2 cellular contexts compared by ENCODE assay signal in genomic region chr13:50366488-50367174, GRCh38.
TF ChIP-seq lines count a peak whose summit lies in the region.

No MANE protein-coding gene starts in this region.

TF ChIP-seq in A549, 52 proteins besides CTCF, POLR2A, EP300 and RAD21 (continued from another document):
- TF ChIP-seq, protein P1, sequence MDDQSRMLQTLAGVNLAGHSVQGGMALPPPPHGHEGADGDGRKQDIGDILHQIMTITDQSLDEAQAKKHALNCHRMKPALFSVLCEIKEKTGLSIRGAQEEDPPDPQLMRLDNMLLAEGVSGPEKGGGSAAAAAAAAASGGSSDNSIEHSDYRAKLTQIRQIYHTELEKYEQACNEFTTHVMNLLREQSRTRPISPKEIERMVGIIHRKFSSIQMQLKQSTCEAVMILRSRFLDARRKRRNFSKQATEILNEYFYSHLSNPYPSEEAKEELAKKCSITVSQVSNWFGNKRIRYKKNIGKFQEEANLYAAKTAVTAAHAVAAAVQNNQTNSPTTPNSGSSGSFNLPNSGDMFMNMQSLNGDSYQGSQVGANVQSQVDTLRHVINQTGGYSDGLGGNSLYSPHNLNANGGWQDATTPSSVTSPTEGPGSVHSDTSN (IDR thresholded peaks at IDR 0.05) = no peak
- TF ChIP-seq, protein P2, sequence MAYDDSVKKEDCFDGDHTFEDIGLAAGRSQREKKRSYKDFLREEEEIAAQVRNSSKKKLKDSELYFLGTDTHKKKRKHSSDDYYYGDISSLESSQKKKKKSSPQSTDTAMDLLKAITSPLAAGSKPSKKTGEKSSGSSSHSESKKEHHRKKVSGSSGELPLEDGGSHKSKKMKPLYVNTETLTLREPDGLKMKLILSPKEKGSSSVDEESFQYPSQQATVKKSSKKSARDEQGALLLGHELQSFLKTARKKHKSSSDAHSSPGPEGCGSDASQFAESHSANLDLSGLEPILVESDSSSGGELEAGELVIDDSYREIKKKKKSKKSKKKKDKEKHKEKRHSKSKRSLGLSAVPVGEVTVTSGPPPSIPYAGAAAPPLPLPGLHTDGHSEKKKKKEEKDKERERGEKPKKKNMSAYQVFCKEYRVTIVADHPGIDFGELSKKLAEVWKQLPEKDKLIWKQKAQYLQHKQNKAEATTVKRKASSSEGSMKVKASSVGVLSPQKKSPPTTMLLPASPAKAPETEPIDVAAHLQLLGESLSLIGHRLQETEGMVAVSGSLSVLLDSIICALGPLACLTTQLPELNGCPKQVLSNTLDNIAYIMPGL (CRISPR knock-in tag; IDR thresholded peaks at IDR 0.05; ENCODE audit: borderline replicate concordance) = no peak
- TF ChIP-seq BHLHE40 (IDR thresholded peaks at IDR 0.05; ENCODE audit: low read depth, low read length) (no peak), BCL3 (IDR thresholded peaks at IDR 0.05) (no peak)

TF ChIP-seq in GM23338, 12 proteins besides CTCF, POLR2A, EP300 and RAD21 (continued from another document):
- TF ChIP-seq POLR2AphosphoS5 (IDR thresholded peaks at IDR 0.05; ENCODE audit: low read depth) (no peak), JUNB (IDR thresholded peaks at IDR 0.05; ENCODE audit: unreplicated experiment) (no peak), ZNF331 (CRISPR knock-in tag; IDR thresholded peaks at IDR 0.05; ENCODE audit: low read depth) (no peak), ZNF114 (CRISPR knock-in tag; IDR thresholded peaks at IDR 0.05) (no peak)
- TF ChIP-seq, protein P3, sequence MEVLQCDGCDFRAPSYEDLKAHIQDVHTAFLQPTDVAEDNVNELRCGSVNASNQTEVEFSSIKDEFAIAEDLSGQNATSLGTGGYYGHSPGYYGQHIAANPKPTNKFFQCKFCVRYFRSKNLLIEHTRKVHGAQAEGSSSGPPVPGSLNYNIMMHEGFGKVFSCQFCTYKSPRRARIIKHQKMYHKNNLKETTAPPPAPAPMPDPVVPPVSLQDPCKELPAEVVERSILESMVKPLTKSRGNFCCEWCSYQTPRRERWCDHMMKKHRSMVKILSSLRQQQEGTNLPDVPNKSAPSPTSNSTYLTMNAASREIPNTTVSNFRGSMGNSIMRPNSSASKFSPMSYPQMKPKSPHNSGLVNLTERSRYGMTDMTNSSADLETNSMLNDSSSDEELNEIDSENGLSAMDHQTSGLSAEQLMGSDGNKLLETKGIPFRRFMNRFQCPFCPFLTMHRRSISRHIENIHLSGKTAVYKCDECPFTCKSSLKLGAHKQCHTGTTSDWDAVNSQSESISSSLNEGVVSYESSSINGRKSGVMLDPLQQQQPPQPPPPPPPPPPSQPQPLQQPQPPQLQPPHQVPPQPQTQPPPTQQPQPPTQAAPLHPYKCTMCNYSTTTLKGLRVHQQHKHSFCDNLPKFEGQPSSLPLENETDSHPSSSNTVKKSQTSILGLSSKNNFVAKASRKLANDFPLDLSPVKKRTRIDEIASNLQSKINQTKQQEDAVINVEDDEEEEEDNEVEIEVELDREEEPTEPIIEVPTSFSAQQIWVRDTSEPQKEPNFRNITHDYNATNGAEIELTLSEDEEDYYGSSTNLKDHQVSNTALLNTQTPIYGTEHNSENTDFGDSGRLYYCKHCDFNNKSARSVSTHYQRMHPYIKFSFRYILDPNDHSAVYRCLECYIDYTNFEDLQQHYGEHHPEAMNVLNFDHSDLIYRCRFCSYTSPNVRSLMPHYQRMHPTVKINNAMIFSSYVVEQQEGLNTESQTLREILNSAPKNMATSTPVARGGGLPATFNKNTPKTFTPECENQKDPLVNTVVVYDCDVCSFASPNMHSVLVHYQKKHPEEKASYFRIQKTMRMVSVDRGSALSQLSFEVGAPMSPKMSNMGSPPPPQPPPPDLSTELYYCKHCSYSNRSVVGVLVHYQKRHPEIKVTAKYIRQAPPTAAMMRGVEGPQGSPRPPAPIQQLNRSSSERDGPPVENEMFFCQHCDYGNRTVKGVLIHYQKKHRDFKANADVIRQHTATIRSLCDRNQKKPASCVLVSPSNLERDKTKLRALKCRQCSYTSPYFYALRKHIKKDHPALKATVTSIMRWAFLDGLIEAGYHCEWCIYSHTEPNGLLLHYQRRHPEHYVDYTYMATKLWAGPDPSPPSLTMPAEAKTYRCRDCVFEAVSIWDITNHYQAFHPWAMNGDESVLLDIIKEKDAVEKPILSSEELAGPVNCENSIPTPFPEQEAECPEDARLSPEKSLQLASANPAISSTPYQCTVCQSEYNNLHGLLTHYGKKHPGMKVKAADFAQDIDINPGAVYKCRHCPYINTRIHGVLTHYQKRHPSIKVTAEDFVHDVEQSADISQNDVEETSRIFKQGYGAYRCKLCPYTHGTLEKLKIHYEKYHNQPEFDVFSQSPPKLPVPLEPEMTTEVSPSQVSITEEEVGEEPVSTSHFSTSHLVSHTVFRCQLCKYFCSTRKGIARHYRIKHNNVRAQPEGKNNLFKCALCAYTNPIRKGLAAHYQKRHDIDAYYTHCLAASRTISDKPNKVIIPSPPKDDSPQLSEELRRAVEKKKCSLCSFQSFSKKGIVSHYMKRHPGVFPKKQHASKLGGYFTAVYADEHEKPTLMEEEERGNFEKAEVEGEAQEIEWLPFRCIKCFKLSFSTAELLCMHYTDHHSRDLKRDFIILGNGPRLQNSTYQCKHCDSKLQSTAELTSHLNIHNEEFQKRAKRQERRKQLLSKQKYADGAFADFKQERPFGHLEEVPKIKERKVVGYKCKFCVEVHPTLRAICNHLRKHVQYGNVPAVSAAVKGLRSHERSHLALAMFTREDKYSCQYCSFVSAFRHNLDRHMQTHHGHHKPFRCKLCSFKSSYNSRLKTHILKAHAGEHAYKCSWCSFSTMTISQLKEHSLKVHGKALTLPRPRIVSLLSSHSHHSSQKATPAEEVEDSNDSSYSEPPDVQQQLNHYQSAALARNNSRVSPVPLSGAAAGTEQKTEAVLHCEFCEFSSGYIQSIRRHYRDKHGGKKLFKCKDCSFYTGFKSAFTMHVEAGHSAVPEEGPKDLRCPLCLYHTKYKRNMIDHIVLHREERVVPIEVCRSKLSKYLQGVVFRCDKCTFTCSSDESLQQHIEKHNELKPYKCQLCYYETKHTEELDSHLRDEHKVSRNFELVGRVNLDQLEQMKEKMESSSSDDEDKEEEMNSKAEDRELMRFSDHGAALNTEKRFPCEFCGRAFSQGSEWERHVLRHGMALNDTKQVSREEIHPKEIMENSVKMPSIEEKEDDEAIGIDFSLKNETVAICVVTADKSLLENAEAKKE (CRISPR knock-in tag; IDR thresholded peaks at IDR 0.05) = no peak
